Comparison of ENCODE assay signal across 18 cellular contexts in genomic region chr2:86760371-86760770, GRCh38. TPM values are rescaled to one million over a fixed set of nuclear protein-coding genes. Genes with fewer than 3 reads are reported as not detected.
DNase-seq lines count a peak whose midpoint lies in the region; ATAC-seq and TF ChIP-seq lines count a peak whose summit lies in the region.
"Had no signal": no experiment of that assay in that cellular context is flagged by ENCODE, and none has a peak within 500 bp of the region (broad histone marks: within the 10 kb centered on the region; RNA-seq: fewer than 3 reads in every experiment).

No MANE protein-coding gene starts in this region.

- H3K4me3 ChIP-seq in CD8-positive, alpha-beta memory T cell (ENCODE audit: low read length) = no peak overlapping the region
- H3K4me3 ChIP-seq: BLaER1 had no signal

- no peak overlapping the region for H3K4me3 Mint-ChIP-seq in activated CD4-positive, alpha-beta T cell treated with anti-CD3 and anti-CD28 coated beads, Interleukin-2, amount 10 ng/mL, durations not matched to agents 24 days and 14 days
- no peak overlapping the region for H3K4me3 Mint-ChIP-seq in CD8-positive, alpha-beta memory T cell
- no peak overlapping the region for H3K4me3 Mint-ChIP-seq in activated T-helper 2 cell treated with anti-CD3 and anti-CD28 coated beads, Interferon-gamma antibody, Interleukin-2, Interleukin-4, amounts not matched to agents 10 μg/mL and 5 μg/mL and 100 μg/mL, durations not matched to agents 14 hours and 24 hours and 36 hours (ENCODE audit: low read depth)
- no peak overlapping the region for H3K4me3 Mint-ChIP-seq in natural killer cell

- no peak for ATAC-seq in natural killer cell
- ATAC-seq in HG03354 (IDR thresholded peaks at IDR 0.05; ENCODE audit: poor library complexity, severe bottlenecking, unreplicated experiment) = no peak

- intact Hi-C loops in activated CD4-positive, alpha-beta T cell treated with anti-CD3 and anti-CD28 coated beads, Interleukin-2, amount 10 ng/mL, durations not matched to agents 24 days and 14 days (cut with micrococcal nuclease) = no loop called here
- intact Hi-C loops in activated T-helper 2 cell treated with anti-CD3 and anti-CD28 coated beads, Interferon-gamma antibody, Interleukin-2, Interleukin-4, amounts not matched to agents 10 μg/mL and 5 μg/mL and 100 μg/mL, durations not matched to agents 14 hours and 24 hours and 36 hours (cut with micrococcal nuclease) = no loop called here
- intact Hi-C loops in natural killer cell (cut with micrococcal nuclease) (no loop called here), posterior cingulate gyrus (cut with DNase I) (no loop called here)

- TF ChIP-seq CTCF in natural killer cell (IDR thresholded peaks at IDR 0.05) = no peak

- no peak overlapping the region for H3K27ac ChIP-seq in CD8-positive, alpha-beta memory T cell (ENCODE audit: low read depth, low read length)
- H3K27ac ChIP-seq: BLaER1, RWPE1 had no signal

- no peaks in the 10 kb centered on the region for H3K27me3 Mint-ChIP-seq in activated CD4-positive, alpha-beta T cell treated with anti-CD3 and anti-CD28 coated beads, Interleukin-2, amount 10 ng/mL, durations not matched to agents 24 days and 14 days
- no peaks in the 10 kb centered on the region for H3K27me3 Mint-ChIP-seq in CD8-positive, alpha-beta memory T cell
- no peaks in the 10 kb centered on the region for H3K27me3 Mint-ChIP-seq in activated T-helper 2 cell treated with anti-CD3 and anti-CD28 coated beads, Interferon-gamma antibody, Interleukin-2, Interleukin-4, amounts not matched to agents 10 μg/mL and 5 μg/mL and 100 μg/mL, durations not matched to agents 14 hours and 24 hours and 36 hours (ENCODE audit: low read depth)
- H3K27me3 Mint-ChIP-seq in natural killer cell (ENCODE audit: low read depth in 2 of 2) = no peaks in the 10 kb centered on the region

- H3K9me3 ChIP-seq in CD8-positive, alpha-beta memory T cell (ENCODE audit: low read length) = no peaks in the 10 kb centered on the region
- H3K9me3 ChIP-seq: BLaER1 had no signal

- peak overlapping the region; percentile 23 for H3K27ac Mint-ChIP-seq in activated CD4-positive, alpha-beta T cell treated with anti-CD3 and anti-CD28 coated beads, Interleukin-2, amount 10 ng/mL, durations not matched to agents 24 days and 14 days
- peak overlapping the region in 7 of 8 donors; percentile 33 to 61 (median 44) for H3K27ac Mint-ChIP-seq in CD8-positive, alpha-beta memory T cell
- H3K27ac Mint-ChIP-seq in activated T-helper 2 cell treated with anti-CD3 and anti-CD28 coated beads, Interferon-gamma antibody, Interleukin-2, Interleukin-4, amounts not matched to agents 10 μg/mL and 5 μg/mL and 100 μg/mL, durations not matched to agents 14 hours and 24 hours and 36 hours = peak overlapping the region; percentile 57
- H3K27ac Mint-ChIP-seq in natural killer cell = peak overlapping the region; percentile 37 to 48

- peaks cover 6% of the 10 kb centered on the region for H3K36me3 ChIP-seq in CD8-positive, alpha-beta memory T cell (ENCODE audit: insufficient read depth, low read length)

- no peaks in the 10 kb centered on the region for H3K27me3 ChIP-seq in CD8-positive, alpha-beta memory T cell (ENCODE audit: insufficient read depth, low read length, poor library complexity, severe bottlenecking)
- H3K27me3 ChIP-seq: BLaER1 had no signal

- peaks cover 13% of the 10 kb centered on the region for H3K4me1 Mint-ChIP-seq in activated CD4-positive, alpha-beta T cell treated with anti-CD3 and anti-CD28 coated beads, Interleukin-2, amount 10 ng/mL, durations not matched to agents 24 days and 14 days
- peaks cover 33 to 70% (median 50%) of the 10 kb centered on the region in 3 donors for H3K4me1 Mint-ChIP-seq in CD8-positive, alpha-beta memory T cell
- peaks cover 16% of the 10 kb centered on the region for H3K4me1 Mint-ChIP-seq in activated T-helper 2 cell treated with anti-CD3 and anti-CD28 coated beads, Interferon-gamma antibody, Interleukin-2, Interleukin-4, amounts not matched to agents 10 μg/mL and 5 μg/mL and 100 μg/mL, durations not matched to agents 14 hours and 24 hours and 36 hours (ENCODE audit: low read depth)
- peaks cover 32 to 41% of the 10 kb centered on the region in 2 donors for H3K4me1 Mint-ChIP-seq in natural killer cell

- H3K4me1 ChIP-seq in CD8-positive, alpha-beta memory T cell (ENCODE audit: insufficient read depth, low read length) = peaks cover 5% of the 10 kb centered on the region

- no peak for DNase-seq in activated CD4-positive, alpha-beta T cell treated with anti-CD3 and anti-CD28 coated beads, Interleukin-2, amount 10 ng/mL, durations not matched to agents 24 days and 14 days
- DNase-seq in activated CD4-positive, alpha-beta T cell treated with anti-CD3 and anti-CD28 coated beads for 4 hours = no peak
- no peak for DNase-seq in CD8-positive, alpha-beta memory T cell
- no peak for DNase-seq in activated T-helper 2 cell treated with anti-CD3 and anti-CD28 coated beads, Interferon-gamma antibody, Interleukin-2, Interleukin-4, amounts not matched to agents 10 μg/mL and 5 μg/mL and 100 μg/mL, durations not matched to agents 14 hours and 24 hours and 36 hours (ENCODE audit: low spot score)
- DNase-seq in natural killer cell (no peak), posterior cingulate gyrus (no peak)
- no peak for DNase-seq in stimulated activated CD4-positive, alpha-beta T cell treated with anti-CD3 and anti-CD28 coated beads, Interleukin-2, amount 100 ng/mL, for 48 hours
- DNase-seq: 8988T, COR-L47, DMS153, MV-4-11, NCI-H1417, NCI-H1930, NCI-H69 had no signal

- CTCF ChIA-PET in CD8-positive, alpha-beta memory T cell (lab: Charles Lee) = no interaction called here

- no peaks in the 10 kb centered on the region for H3K9me3 Mint-ChIP-seq in activated CD4-positive, alpha-beta T cell treated with anti-CD3 and anti-CD28 coated beads, Interleukin-2, amount 10 ng/mL, durations not matched to agents 24 days and 14 days
- H3K9me3 Mint-ChIP-seq in CD8-positive, alpha-beta memory T cell = no peaks in the 10 kb centered on the region
- H3K9me3 Mint-ChIP-seq in activated T-helper 2 cell treated with anti-CD3 and anti-CD28 coated beads, Interferon-gamma antibody, Interleukin-2, Interleukin-4, amounts not matched to agents 10 μg/mL and 5 μg/mL and 100 μg/mL, durations not matched to agents 14 hours and 24 hours and 36 hours = no peaks in the 10 kb centered on the region
- H3K9me3 Mint-ChIP-seq in natural killer cell = no peaks in the 10 kb centered on the region

- POLR2A ChIA-PET in CD8-positive, alpha-beta memory T cell (lab: Charles Lee) = no interaction called here

- peaks cover 21% of the 10 kb centered on the region for H3K36me3 Mint-ChIP-seq in activated CD4-positive, alpha-beta T cell treated with anti-CD3 and anti-CD28 coated beads, Interleukin-2, amount 10 ng/mL, durations not matched to agents 24 days and 14 days (ENCODE audit: low read depth)
- H3K36me3 Mint-ChIP-seq in CD8-positive, alpha-beta memory T cell = peaks cover 0 to 42% (median 5%) of the 10 kb centered on the region in 3 donors
- H3K36me3 Mint-ChIP-seq in activated T-helper 2 cell treated with anti-CD3 and anti-CD28 coated beads, Interferon-gamma antibody, Interleukin-2, Interleukin-4, amounts not matched to agents 10 μg/mL and 5 μg/mL and 100 μg/mL, durations not matched to agents 14 hours and 24 hours and 36 hours (ENCODE audit: low read depth) = peaks cover 38% of the 10 kb centered on the region
- H3K36me3 Mint-ChIP-seq in natural killer cell = no peaks in the 10 kb centered on the region

RNA-seq across cellular contexts. Expression of gene CD8A, which starts 30.3 kb away (rescaled TPM):
- total RNA-seq in activated CD4-positive, alpha-beta T cell treated with anti-CD3 and anti-CD28 coated beads, Interleukin-2, amount 10 ng/mL, durations not matched to agents 24 days and 14 days = 1.1 and 1.3 TPM in 2 replicates
- total RNA-seq in CD8-positive, alpha-beta memory T cell = 100 to 1,000 TPM; 359 to 363 TPM
- polyA plus RNA-seq in CD8-positive, alpha-beta memory T cell = 924 TPM
- total RNA-seq in activated T-helper 2 cell treated with anti-CD3 and anti-CD28 coated beads, Interferon-gamma antibody, Interleukin-2, Interleukin-4, amounts not matched to agents 10 μg/mL and 5 μg/mL and 100 μg/mL, durations not matched to agents 14 hours and 24 hours and 36 hours = 1.8 and 2.8 TPM in 2 replicates
- total RNA-seq in natural killer cell = 100 to 1,000 TPM in 2 of 3 donors, 10 to 100 TPM in 1; 85.3 to 208 (median 162) TPM
- total RNA-seq: OCI-LY7 had no signal

RNA-seq across cellular contexts. Expression of gene RMND5A, which starts 40.3 kb away (rescaled TPM):
- 42.0 and 46.4 TPM in 2 replicates for total RNA-seq in activated CD4-positive, alpha-beta T cell treated with anti-CD3 and anti-CD28 coated beads, Interleukin-2, amount 10 ng/mL, durations not matched to agents 24 days and 14 days
- 10 to 100 TPM; 57.7 to 63.5 TPM for total RNA-seq in CD8-positive, alpha-beta memory T cell
- polyA plus RNA-seq in CD8-positive, alpha-beta memory T cell = 20.7 TPM
- total RNA-seq in activated T-helper 2 cell treated with anti-CD3 and anti-CD28 coated beads, Interferon-gamma antibody, Interleukin-2, Interleukin-4, amounts not matched to agents 10 μg/mL and 5 μg/mL and 100 μg/mL, durations not matched to agents 14 hours and 24 hours and 36 hours = 36.6 and 38.1 TPM in 2 replicates
- total RNA-seq in natural killer cell = 10 to 100 TPM; 35.3 to 63.3 (median 54.3) TPM

Comparison
In these comparisons a context has a peak if more than half of its experiments do, and no peak if none do; other contexts are left out.
1. RNA of gene CD8A, which starts 30.3 kb away (total RNA-seq): 359 to 363 TPM in CD8-positive, alpha-beta memory T cell and 85.3 to 208 TPM in natural killer cell; 1.8 to 2.8 TPM in activated T-helper 2 cell treated with anti-CD3 and anti-CD28 coated beads, Interferon-gamma antibody, Interleukin-2, Interleukin-4, amounts not matched to agents 10 μg/mL and 5 μg/mL and 100 μg/mL, durations not matched to agents 14 hours and 24 hours and 36 hours and 1.1 to 1.3 TPM in activated CD4-positive, alpha-beta T cell treated with anti-CD3 and anti-CD28 coated beads, Interleukin-2, amount 10 ng/mL, durations not matched to agents 24 days and 14 days; every median in the first group is over 10 times any median in the second.
2. Peak in every context shown above with its lines, with median percentiles within 50 percentile points of each other: H3K27ac Mint-ChIP-seq.